In the genomic region with DNA sequence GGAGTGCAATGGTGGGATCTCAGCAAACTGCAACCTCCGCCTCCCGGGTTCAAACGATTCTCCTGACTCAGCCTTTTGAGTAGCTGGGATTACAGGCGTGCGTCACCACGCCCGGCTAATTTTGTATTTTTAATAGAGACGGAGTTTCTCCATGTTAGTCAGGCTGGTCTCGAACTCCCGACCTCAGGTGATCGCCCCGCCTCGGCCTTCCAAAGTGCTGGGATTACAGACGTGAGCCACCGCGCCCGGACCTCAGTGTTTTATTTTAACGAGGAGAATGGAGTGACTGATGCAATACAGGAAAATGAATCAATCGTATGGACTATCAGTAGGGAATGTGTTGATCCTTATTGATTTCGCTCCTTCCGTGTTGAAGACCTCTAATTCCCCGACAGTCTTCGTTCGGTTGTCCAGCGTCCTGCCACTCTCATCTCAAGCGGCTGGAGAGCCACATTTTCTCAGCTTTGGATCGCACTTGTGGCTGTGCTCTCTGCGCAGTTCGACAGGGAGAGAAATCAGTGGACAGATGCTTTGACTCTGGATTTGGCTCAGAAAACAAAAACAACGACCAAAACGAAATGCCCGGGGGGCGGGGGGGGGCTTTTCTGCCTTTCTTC, we compare ENCODE assay signal across 16 cellular contexts.
A peak's percentile ranks its signal among the peaks of the same experiment; 100 is the strongest.
DNase-seq lines count a peak whose midpoint lies in the region; ATAC-seq, FAIRE-seq and TF ChIP-seq lines count a peak whose summit lies in the region.
"Had no signal": no experiment of that assay in that cellular context is flagged by ENCODE, and none has a peak within 500 bp of the region (broad histone marks: within the 10 kb centered on the region; RNA-seq: fewer than 3 reads in every experiment).

No MANE protein-coding gene starts in this region.

- no peaks in the 10 kb centered on the region for H3K36me3 ChIP-seq in pancreas
- H3K36me3 ChIP-seq: upper lobe of right lung had no signal

- no peak for FAIRE-seq in pancreas (lab: Jason Lieb, UNC)
- FAIRE-seq: GM12891 had no signal

- WGBS in pancreas, 2 donors, result 17 to 21% methylated on average over 33 of the region's 33 CpGs

- in situ Hi-C loops in G401 (cut with HindIII; ENCODE audit: low sequenced_read_pairs), result no loop called here

- no peak for ATAC-seq in pancreas
- no peak for ATAC-seq in HG03139 (IDR thresholded peaks at IDR 0.05; ENCODE audit: unreplicated experiment)
- ATAC-seq: activated T-cell treated with anti-CD3 and anti-CD28 coated beads, Interleukin-2, amount 50 U/mL, for 72 hours; upper lobe of right lung had no signal

- H3K4me3 Mint-ChIP-seq in mesothelial cell of epicardium, result peak overlapping the region; percentile 35
- H3K4me3 Mint-ChIP-seq: activated B cell treated with CpG ODN at 0.5 μM for 24 hours; activated T-cell treated with anti-CD3 and anti-CD28 coated beads, Interleukin-2, amount 50 U/mL, for 72 hours; CD4-positive, alpha-beta T cell had no signal

- intact Hi-C loops in pancreas (cut with DNase I) (no loop called here), cardiac septum (cut with DNase I) (no loop called here)

- H3K4me1 Mint-ChIP-seq in mesothelial cell of epicardium, result peaks cover 4% of the 10 kb centered on the region
- H3K4me1 Mint-ChIP-seq: activated B cell treated with CpG ODN at 0.5 μM for 24 hours had no signal

- no peaks in the 10 kb centered on the region for H3K9me3 ChIP-seq in pancreas
- H3K9me3 ChIP-seq: upper lobe of right lung had no signal

- no peaks in the 10 kb centered on the region for H3K36me3 Mint-ChIP-seq in mesothelial cell of epicardium

- no peaks in the 10 kb centered on the region for H3K9me3 Mint-ChIP-seq in mesothelial cell of epicardium
- H3K9me3 Mint-ChIP-seq: CD4-positive, alpha-beta T cell had no signal

- H3K4me1 ChIP-seq in pancreas, result no peaks in the 10 kb centered on the region
- H3K4me1 ChIP-seq: upper lobe of right lung had no signal

- no peak overlapping the region for H3K27ac ChIP-seq in pancreas
- H3K27ac ChIP-seq: HL-60, upper lobe of right lung had no signal

- TF ChIP-seq CTCF in choroid plexus epithelial cell (conservative IDR thresholded peaks at IDR 0.05; ENCODE audit: low read depth, low read length) (no peak), mesothelial cell of epicardium (IDR thresholded peaks at IDR 0.05; ENCODE audit: unreplicated experiment) (no peak), pancreas (IDR thresholded peaks at IDR 0.05) (no peak)

- peaks cover 7 to 68% (median 10%) of the 10 kb centered on the region in 4 donors for H3K27me3 ChIP-seq in pancreas

- DNase-seq in G401 (ENCODE audit: low spot score), result peak; percentile 25
- DNase-seq in NCI-H460 (ENCODE audit: extremely low read depth, low read depth), result peak; percentile 79
- peak; percentile 12 for DNase-seq in choroid plexus epithelial cell (ENCODE audit: low read depth)
- DNase-seq in mesothelial cell of epicardium (ENCODE audit: low spot score in 2 of 2, unreplicated experiment in 2 of 2), result no peak
- DNase-seq in pancreas, result no peak
- DNase-seq in cardiac septum (ENCODE audit: low spot score), result no peak
- no peak for DNase-seq in NCI-H2196 treated with DMSO at 0.1 percent for 48 hours (lab: John Stamatoyannopoulos, UW; ENCODE audit: unreplicated experiment)
- DNase-seq: activated B cell treated with CpG ODN at 0.5 μM for 24 hours; activated T-cell treated with anti-CD3 and anti-CD28 coated beads, Interleukin-2, amount 50 U/mL, for 72 hours; CD4-positive, alpha-beta T cell; cortex of kidney; NCI-H187 treated with DMSO at 0.1 percent for 48 hours; upper lobe of right lung had no signal

- H3K4me3 ChIP-seq in choroid plexus epithelial cell (ENCODE audit: low read depth, low read length) (peak overlapping the region; percentile 31), pancreas (no peak overlapping the region)
- H3K4me3 ChIP-seq: upper lobe of right lung had no signal

- no peak overlapping the region for H3K27ac Mint-ChIP-seq in mesothelial cell of epicardium
- H3K27ac Mint-ChIP-seq: activated B cell treated with CpG ODN at 0.5 μM for 24 hours; activated T-cell treated with anti-CD3 and anti-CD28 coated beads, Interleukin-2, amount 50 U/mL, for 72 hours; CD4-positive, alpha-beta T cell had no signal

- H3K27me3 Mint-ChIP-seq in mesothelial cell of epicardium (ENCODE audit: low read depth), result peaks cover 90% of the 10 kb centered on the region

Comparison
In these comparisons a context has a peak if more than half of its experiments do, and no peak if none do; other contexts are left out.
1. DNase-seq: peak in G401 (single experiment), NCI-H460 (single experiment) and choroid plexus epithelial cell (single experiment); none in mesothelial cell of epicardium (0 of 2), pancreas (0 of 6), cardiac septum (single experiment) and NCI-H2196 treated with DMSO at 0.1 percent for 48 hours (single experiment).